In the genomic region with DNA sequence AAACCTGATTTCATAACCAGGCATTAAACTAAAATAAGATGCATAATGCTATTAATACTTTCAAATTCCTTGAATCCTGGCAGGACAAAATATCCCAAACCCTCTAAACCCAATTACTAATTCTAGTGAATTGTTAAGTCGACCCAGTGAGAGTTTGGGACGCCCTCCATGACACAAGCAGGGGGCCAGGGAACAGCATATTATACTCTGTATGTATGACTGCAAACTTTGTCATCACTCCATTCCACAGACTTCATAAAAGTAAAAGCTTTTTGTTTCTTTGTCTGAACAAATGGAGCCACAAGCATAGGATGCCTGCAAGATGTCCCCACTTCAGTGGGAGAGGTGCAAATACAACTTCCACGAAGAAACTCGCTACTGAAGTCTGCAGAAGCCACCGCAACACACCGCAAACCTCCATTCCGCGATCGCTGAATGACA, we compare ENCODE assay signal across 8 cellular contexts. TPM values are rescaled to one million over a fixed set of nuclear protein-coding genes. Genes with fewer than 3 reads are reported as not detected.
DNase-seq lines count a peak whose midpoint lies in the region; ATAC-seq, FAIRE-seq and TF ChIP-seq lines count a peak whose summit lies in the region.

No MANE protein-coding gene starts in this region.

- H3K9ac ChIP-seq in kidney (ENCODE audit: low read length in 2 of 2), result peak overlapping the region; percentile 62 to 71

- peak overlapping the region; percentile 72 to 76 for H3K4me3 ChIP-seq in kidney (ENCODE audit: low read length in 2 of 2)

- TF ChIP-seq CTCF in kidney (IDR thresholded peaks at IDR 0.05; ENCODE audit: borderline replicate concordance, extremely low read depth, insufficient read depth), result no peak
- no peak for TF ChIP-seq CTCF in D721Med (IDR thresholded peaks at IDR 0.05; ENCODE audit: insufficient read depth, missing control alignments)

- peak; percentile 54 for DNase-seq in activated T-cell treated with anti-CD3 and anti-CD28 coated beads for 48 hours (ENCODE audit: low read depth)
- DNase-seq in activated T-cell treated with anti-CD3 and anti-CD28 coated beads, Interleukin-2, amount 50 U/mL, for 1 hour, result no peak
- DNase-seq in activated naive CD4-positive, alpha-beta T cell treated with anti-CD3 and anti-CD28 coated beads, Interleukin-2, amount 50 U/mL, for 16 hours, result peak; percentile 55
- no peak for DNase-seq in kidney
- DNase-seq in stimulated activated effector memory CD8-positive, alpha-beta T cell treated with anti-CD3 and anti-CD28 coated beads, Interleukin-12 subunit alpha, Interleukin-12 subunit beta, amount 100 ng/mL, for 72 hours (ENCODE audit: low spot score in 2 of 2), result no peak
- DNase-seq in D721Med (ENCODE audit: insufficient read length, low spot score), result no peak
- DNase-seq in NCI-H2081 (lab: John Stamatoyannopoulos, UW), result no peak
- DNase-seq in NCI-H226, result no peak

- no peaks in the 10 kb centered on the region for H3K9me3 ChIP-seq in kidney (ENCODE audit: control insufficient read depth in 1 of 2, low read length in 2 of 2)

- FAIRE-seq in kidney (lab: Jason Lieb, UNC), result no peak
- FAIRE-seq in D721Med (lab: Jason Lieb, UNC), result no peak

- no peaks in the 10 kb centered on the region for H3K9me3 Mint-ChIP-seq in stimulated activated effector memory CD8-positive, alpha-beta T cell treated with anti-CD3 and anti-CD28 coated beads, Interleukin-12 subunit alpha, Interleukin-12 subunit beta, amount 100 ng/mL, for 72 hours

- intact Hi-C loops in kidney (cut with DNase I), result no loop called here

- H3K4me1 ChIP-seq in kidney (ENCODE audit: control insufficient read depth in 1 of 2, insufficient read depth in 1 of 2, low read depth in 1 of 2, low read length in 2 of 2), result peaks cover 5 to 7% of the 10 kb centered on the region in 2 donors

- peaks cover 41% of the 10 kb centered on the region for H3K4me1 Mint-ChIP-seq in stimulated activated effector memory CD8-positive, alpha-beta T cell treated with anti-CD3 and anti-CD28 coated beads, Interleukin-12 subunit alpha, Interleukin-12 subunit beta, amount 100 ng/mL, for 72 hours

- ATAC-seq in stimulated activated effector memory CD8-positive, alpha-beta T cell treated with anti-CD3 and anti-CD28 coated beads, Interleukin-12 subunit alpha, Interleukin-12 subunit beta, amount 100 ng/mL, for 72 hours, result no peak

- H3K27ac Mint-ChIP-seq in stimulated activated effector memory CD8-positive, alpha-beta T cell treated with anti-CD3 and anti-CD28 coated beads, Interleukin-12 subunit alpha, Interleukin-12 subunit beta, amount 100 ng/mL, for 72 hours, result peak overlapping the region; percentile 98

- H3K4me3 Mint-ChIP-seq in stimulated activated effector memory CD8-positive, alpha-beta T cell treated with anti-CD3 and anti-CD28 coated beads, Interleukin-12 subunit alpha, Interleukin-12 subunit beta, amount 100 ng/mL, for 72 hours, result peak overlapping the region; percentile 91

- no peaks in the 10 kb centered on the region for H3K36me3 ChIP-seq in kidney (ENCODE audit: control insufficient read depth in 1 of 2, insufficient read depth in 2 of 2, low read length in 2 of 2)

- H3K36me3 Mint-ChIP-seq in stimulated activated effector memory CD8-positive, alpha-beta T cell treated with anti-CD3 and anti-CD28 coated beads, Interleukin-12 subunit alpha, Interleukin-12 subunit beta, amount 100 ng/mL, for 72 hours, result peaks cover 17% of the 10 kb centered on the region

- H3K27ac ChIP-seq in kidney (ENCODE audit: low read depth in 2 of 2, low read length in 2 of 2), result peak overlapping the region; percentile 91 to 93

RNA-seq across cellular contexts. Expression of a gene that starts 1.2 kb away (rescaled TPM):
- total RNA-seq in kidney, result 45.9 TPM
- polyA plus RNA-seq in kidney (ENCODE audit: insufficient read depth, low read depth, low replicate concordance), result 10.3 TPM

Comparison
In these comparisons a context has a peak if more than half of its experiments do, and no peak if none do; other contexts are left out.
1. DNase-seq: peak in activated T-cell treated with anti-CD3 and anti-CD28 coated beads for 48 hours (single experiment) and activated naive CD4-positive, alpha-beta T cell treated with anti-CD3 and anti-CD28 coated beads, Interleukin-2, amount 50 U/mL, for 16 hours (single experiment); none in activated T-cell treated with anti-CD3 and anti-CD28 coated beads, Interleukin-2, amount 50 U/mL, for 1 hour (single experiment), kidney (single experiment), stimulated activated effector memory CD8-positive, alpha-beta T cell treated with anti-CD3 and anti-CD28 coated beads, Interleukin-12 subunit alpha, Interleukin-12 subunit beta, amount 100 ng/mL, for 72 hours (0 of 2), D721Med (single experiment), NCI-H2081 (0 of 2) and NCI-H226 (single experiment).